9 cellular contexts compared by ENCODE assay signal in the genomic region with DNA sequence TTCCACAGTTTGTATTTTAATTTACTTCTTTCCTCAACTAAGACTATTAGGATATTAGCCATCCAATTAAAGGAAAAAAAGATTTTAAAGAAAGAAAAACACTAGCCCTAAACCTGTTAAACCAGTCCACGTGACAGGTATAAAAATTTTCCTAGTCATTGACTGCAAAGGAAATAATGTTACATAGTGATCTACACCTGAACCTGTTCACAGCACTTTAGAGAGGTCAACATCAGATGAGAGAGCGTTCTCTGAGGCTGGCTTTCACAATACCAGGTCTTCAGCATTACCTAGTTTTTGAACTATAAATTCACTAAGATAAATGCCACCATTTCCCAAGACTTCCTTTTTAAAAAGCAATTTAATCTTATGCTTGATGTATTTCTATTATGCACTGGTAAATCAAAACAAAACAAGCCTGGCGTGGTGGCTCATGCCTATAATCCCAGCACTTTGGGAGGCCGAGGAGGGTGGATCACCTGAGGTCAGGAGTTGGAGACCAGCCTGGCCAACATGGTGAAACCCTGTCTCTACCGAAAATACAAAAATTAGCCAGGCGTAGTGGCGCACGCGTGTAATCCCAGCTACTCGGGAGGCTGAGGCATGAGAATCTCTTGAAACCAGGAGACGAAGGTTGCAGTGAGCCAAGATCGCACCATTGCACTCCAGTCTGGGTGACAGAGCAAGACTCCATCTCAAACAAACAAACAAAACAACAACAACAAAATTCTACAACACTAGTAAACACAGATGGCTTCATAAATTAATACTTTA. TPM values are rescaled to one million over a fixed set of nuclear protein-coding genes. Genes with fewer than 3 reads are reported as not detected.
DNase-seq lines count a peak whose midpoint lies in the region; ATAC-seq, FAIRE-seq and TF ChIP-seq lines count a peak whose summit lies in the region.
"Not testable (repeated sequence)": the region's sequence is repeated elsewhere in the genome, so short reads cannot be mapped to it uniquely, and the experiment has no call there.
"Had no signal": no experiment of that assay in that cellular context is flagged by ENCODE, and none has a peak within 500 bp of the region (broad histone marks: within the 10 kb centered on the region; RNA-seq: fewer than 3 reads in every experiment).

No MANE protein-coding gene starts in this region.

- TF ChIP-seq POLR2A in endothelial cell of umbilical vein (IDR thresholded peaks at IDR 0.05; ENCODE audit: low read depth, low read length); HepG2 (IDR thresholded peaks at IDR 0.05; ENCODE audit: insufficient read depth in 1 of 2, low read depth in 2 of 2, low read length in 2 of 2): not testable (repeated sequence)

- H3K9me3 ChIP-seq in DND-41 (ENCODE audit: insufficient read depth, low read length, severe bottlenecking); Karpas-422 (ENCODE audit: low read length); SU-DHL-6 (ENCODE audit: insufficient read depth, low read length); endothelial cell of umbilical vein (replicated peaks; ENCODE audit: control insufficient read depth, insufficient read depth, low read length); HepG2 (ENCODE audit: low read length); trophoblast cell (ENCODE audit: insufficient read depth, low read depth, low read length): not testable (repeated sequence)

- H3K27me3 Mint-ChIP-seq in activated naive CD4-positive, alpha-beta T cell treated with anti-CD3 and anti-CD28 coated beads, Interleukin-2, amount 10 ng/mL, durations not matched to agents 7 days and 5 days: not testable (repeated sequence)

- H2BK5ac ChIP-seq in trophoblast cell (ENCODE audit: low read depth, low read length, poor library complexity): not testable (repeated sequence)

- not testable (repeated sequence) for H3K27me3 ChIP-seq in DND-41 (ENCODE audit: insufficient read depth, low read length, poor library complexity); Karpas-422 (ENCODE audit: low read length); SU-DHL-6 (ENCODE audit: low read length); endothelial cell of umbilical vein (ENCODE audit: control insufficient read depth in 2 of 2, insufficient read depth in 2 of 2, low read length in 2 of 2); HepG2 (ENCODE audit: control insufficient read depth in 1 of 2, insufficient read depth in 2 of 2, low read length in 2 of 2); trophoblast cell (ENCODE audit: insufficient read depth, low read length)

- H3K36me3 Mint-ChIP-seq in activated naive CD4-positive, alpha-beta T cell treated with anti-CD3 and anti-CD28 coated beads, Interleukin-2, amount 10 ng/mL, durations not matched to agents 7 days and 5 days: not testable (repeated sequence)

- dilution Hi-C loops in endothelial cell of umbilical vein (cut with MboI; ENCODE audit: extremely low pct_ligation_motif_present, low sequenced_read_pairs): not testable (repeated sequence)

- H2BK120ac ChIP-seq in trophoblast cell (ENCODE audit: insufficient read depth, low read length, poor library complexity): not testable (repeated sequence)

- not testable (repeated sequence) for FAIRE-seq in endothelial cell of umbilical vein (lab: Jason Lieb, UNC); HepG2 (lab: Jason Lieb, UNC)

- not testable (repeated sequence) for ATAC-seq in DND-41 (ENCODE audit: insufficient read depth, low read depth); HepG2

- POLR2A ChIA-PET in endothelial cell of umbilical vein (lab: Charles Lee); HepG2 (lab: Yijun Ruan, JAX): not testable (repeated sequence)

- H4K20me1 ChIP-seq in DND-41 (ENCODE audit: insufficient read depth, low read length); Karpas-422 (ENCODE audit: insufficient read depth, low read depth, low read length); SU-DHL-6 (ENCODE audit: low read depth, low read length); endothelial cell of umbilical vein (replicated peaks; ENCODE audit: control insufficient read depth, extremely low read depth, insufficient read depth, low read length); HepG2 (ENCODE audit: insufficient read depth, low read length): not testable (repeated sequence)

- H3K4ac ChIP-seq in trophoblast cell (ENCODE audit: low read depth, low read length): peak overlapping the region; percentile 58

- H3K4me1 ChIP-seq in DND-41 (ENCODE audit: insufficient read depth, low read length) (peaks cover 26% of the 10 kb centered on the region), Karpas-422 (ENCODE audit: low read length) (peaks cover 24% of the 10 kb centered on the region), endothelial cell of umbilical vein (ENCODE audit: control insufficient read depth, extremely low read depth, insufficient read depth, low read length) (peaks cover 21% of the 10 kb centered on the region), HepG2 (ENCODE audit: insufficient read depth, low read length) (peaks cover 63% of the 10 kb centered on the region), trophoblast cell (ENCODE audit: control insufficient read depth in 1 of 2, insufficient read depth in 2 of 2, low read length in 2 of 2) (peaks cover 5 to 11% of the 10 kb centered on the region in 2 experiments)

- CTCF ChIA-PET in activated naive CD4-positive, alpha-beta T cell treated with anti-CD3 and anti-CD28 coated beads, Interleukin-2, amount 10 ng/mL, durations not matched to agents 7 days and 5 days (lab: Charles Lee); HepG2 (lab: Yijun Ruan, JAX; ENCODE audit: low intra/inter-chr PET ratio, low total read pairs): not testable (repeated sequence)
- CTCF ChIA-PET in endothelial cell of umbilical vein (lab: Charles Lee): interaction anchor here (1.0 kb wide), 1 partner anchor 16 kb away, joined by 3 read pairs; no protein-coding TSS in a partner anchor

- not testable (repeated sequence) for H2AFZ ChIP-seq in DND-41 (ENCODE audit: low read depth, low read length); Karpas-422 (ENCODE audit: low read length); SU-DHL-6 (ENCODE audit: low read depth, low read length, severe bottlenecking); endothelial cell of umbilical vein (ENCODE audit: low read depth, low read length); HepG2 (ENCODE audit: low read length); trophoblast cell (ENCODE audit: insufficient read depth, low read length, poor library complexity)

- H3K36me3 ChIP-seq in DND-41 (ENCODE audit: insufficient read depth, low read length); SU-DHL-6 (ENCODE audit: low read length); endothelial cell of umbilical vein (ENCODE audit: control insufficient read depth in 2 of 2, extremely low read depth in 1 of 2, insufficient read depth in 2 of 2, low read length in 2 of 2); HepG2 (replicated peaks in 1 of 2; ENCODE audit: control insufficient read depth in 1 of 2, insufficient read depth in 2 of 2, low read length in 2 of 2); trophoblast cell (ENCODE audit: control insufficient read depth in 1 of 2, insufficient read depth in 2 of 2, low read length in 2 of 2): not testable (repeated sequence)
- peaks cover 21% of the 10 kb centered on the region for H3K36me3 ChIP-seq in Karpas-422 (ENCODE audit: insufficient read depth, low read length)

- not testable (repeated sequence) for TF ChIP-seq RAD21 in HepG2 (CRISPR knock-in tag; IDR thresholded peaks at IDR 0.05)

- H3K9me1 ChIP-seq in endothelial cell of umbilical vein (replicated peaks; ENCODE audit: control insufficient read depth, extremely low read depth, insufficient read depth, low read length): not testable (repeated sequence)

- not testable (repeated sequence) for H3K14ac ChIP-seq in trophoblast cell (ENCODE audit: low read length)

- peaks cover 17% of the 10 kb centered on the region for H3K79me1 ChIP-seq in trophoblast cell (ENCODE audit: low read length)

- H3K23ac ChIP-seq in trophoblast cell (ENCODE audit: low read length): not testable (repeated sequence)

- H4K12ac ChIP-seq in trophoblast cell (ENCODE audit: low read depth, low read length): not testable (repeated sequence)

- H2BK12ac ChIP-seq in trophoblast cell (ENCODE audit: low read length): not testable (repeated sequence)

- not testable (repeated sequence) for BruUV-seq in endothelial cell of umbilical vein (replicated peaks; lab: Mats Ljungman, UMichigan); HepG2 (replicated peaks; lab: Mats Ljungman, UMichigan)

- H3K79me2 ChIP-seq in DND-41 (ENCODE audit: insufficient read depth, low read length) (peaks cover 67% of the 10 kb centered on the region), Karpas-422 (ENCODE audit: low read length) (peaks cover 67% of the 10 kb centered on the region), SU-DHL-6 (ENCODE audit: insufficient read depth, low read length) (peaks cover 68% of the 10 kb centered on the region), endothelial cell of umbilical vein (ENCODE audit: control insufficient read depth, insufficient read depth, low read length) (peaks cover 68% of the 10 kb centered on the region), HepG2 (ENCODE audit: insufficient read depth, low read length) (peaks cover 64% of the 10 kb centered on the region), trophoblast cell (ENCODE audit: control insufficient read depth, insufficient read depth, low read length, poor library complexity) (peaks cover 21% of the 10 kb centered on the region)

- not testable (repeated sequence) for H3K18ac ChIP-seq in trophoblast cell (ENCODE audit: low read length)

- intact Hi-C loops in endothelial cell of umbilical vein (cut with micrococcal nuclease): loop anchor here (5.0 kb wide), 3 partner anchors 50 to 810 kb away; a partner anchor contains a TSS
- intact Hi-C loops in HepG2 (cut with micrococcal nuclease; ENCODE audit: unreplicated experiment): not testable (repeated sequence)

- TF ChIP-seq EP300 in HepG2 (IDR thresholded peaks at IDR 0.05; ENCODE audit: low read depth in 2 of 2, low read length in 2 of 2); HepG2 (CRISPR knock-in tag; IDR thresholded peaks at IDR 0.05; ENCODE audit: borderline replicate concordance): not testable (repeated sequence)

- H2AK5ac ChIP-seq in trophoblast cell (ENCODE audit: low read length): not testable (repeated sequence)

- H3K4me3 Mint-ChIP-seq in activated naive CD4-positive, alpha-beta T cell treated with anti-CD3 and anti-CD28 coated beads, Interleukin-2, amount 10 ng/mL, durations not matched to agents 7 days and 5 days: peak overlapping the region; percentile 83

- DNase-seq in DND-41; Karpas-422; activated naive CD4-positive, alpha-beta T cell treated with anti-CD3 and anti-CD28 coated beads, Interleukin-2, amount 10 ng/mL, durations not matched to agents 7 days and 5 days; endothelial cell of umbilical vein (ENCODE audit: low read depth, low spot score); HepG2 (ENCODE audit: low spot score): not testable (repeated sequence)
- DNase-seq in trophoblast cell: peak in 1 of 2 donors; percentile 34

- H4K91ac ChIP-seq in trophoblast cell (ENCODE audit: low read depth, low read length): not testable (repeated sequence)

- H3K27ac Mint-ChIP-seq in activated naive CD4-positive, alpha-beta T cell treated with anti-CD3 and anti-CD28 coated beads, Interleukin-2, amount 10 ng/mL, durations not matched to agents 7 days and 5 days: not testable (repeated sequence)

- not testable (repeated sequence) for H3K27ac ChIP-seq in DND-41 (ENCODE audit: low read length); Karpas-422 (ENCODE audit: low read length); SU-DHL-6 (ENCODE audit: low read depth, low read length); endothelial cell of umbilical vein (ENCODE audit: insufficient read depth, low read depth, low read length); HepG2 (ENCODE audit: extremely low read length, insufficient read depth, low read length); trophoblast cell (ENCODE audit: low read depth, low read length)

- not testable (repeated sequence) for H3K9me3 Mint-ChIP-seq in activated naive CD4-positive, alpha-beta T cell treated with anti-CD3 and anti-CD28 coated beads, Interleukin-2, amount 10 ng/mL, durations not matched to agents 7 days and 5 days

- H3K4me3 ChIP-seq in DND-41 (ENCODE audit: low read depth in 1 of 2, low read length in 2 of 2) (0 out of 4 replicates have a peak overlapping the region, but pooled peaks of 1 of the 2 experiments have one; percentile 96), Karpas-422 (ENCODE audit: low read length) (peak overlapping the region; percentile 78), SU-DHL-6 (ENCODE audit: insufficient read depth, low read length, poor library complexity, severe bottlenecking) (peak overlapping the region; percentile 85), endothelial cell of umbilical vein (replicated peaks in 1 of 3; ENCODE audit: insufficient read depth in 1 of 3, low read depth in 1 of 3, low read length in 3 of 3) (peak overlapping the region in 1 of 3 experiments; percentile 84), HepG2 (replicated peaks in 1 of 3; ENCODE audit: insufficient read depth in 1 of 3, low read depth in 2 of 3, low read length in 3 of 3) (peak overlapping the region; percentile 95 to 98 (median 97); a peak in 5 of 6 replicates)
- not testable (repeated sequence) for H3K4me3 ChIP-seq in trophoblast cell (ENCODE audit: low read depth, low read length)

- in situ Hi-C loops in HepG2 (cut with HindIII; ENCODE audit: extremely low pct_ligation_motif_present, low pct_unique_long_range_greater_than_20kb): not testable (repeated sequence)

- peaks cover 28% of the 10 kb centered on the region for H3K4me1 Mint-ChIP-seq in activated naive CD4-positive, alpha-beta T cell treated with anti-CD3 and anti-CD28 coated beads, Interleukin-2, amount 10 ng/mL, durations not matched to agents 7 days and 5 days

- H3K9me2 ChIP-seq in Karpas-422 (replicated peaks; ENCODE audit: insufficient read depth, low read length); SU-DHL-6 (replicated peaks; ENCODE audit: insufficient read depth, low read length): not testable (repeated sequence)

- not testable (repeated sequence) for H3F3A ChIP-seq in SU-DHL-6 (ENCODE audit: insufficient read depth)

- 70% methylated on average over 12 of the region's 12 CpGs for WGBS in HepG2 (ENCODE audit: low lambda C conversion rate)
- WGBS in trophoblast cell (ENCODE audit: extremely low coverage, insufficient coverage, insufficient read length): no CpG with 5 or more reads among the region's 12 CpGs

- peak overlapping the region; percentile 92; the same call in 1 of the 2 replicates for H3K9ac ChIP-seq in DND-41 (ENCODE audit: low read depth, low read length)
- peak overlapping the region; percentile 98 for H3K9ac ChIP-seq in Karpas-422 (ENCODE audit: low read length)
- H3K9ac ChIP-seq in SU-DHL-6 (ENCODE audit: low read length): peak overlapping the region; percentile 93
- not testable (repeated sequence) for H3K9ac ChIP-seq in endothelial cell of umbilical vein (replicated peaks; ENCODE audit: extremely low read depth, insufficient read depth, low read length); trophoblast cell (ENCODE audit: low read length)
- H3K9ac ChIP-seq in HepG2 (ENCODE audit: insufficient read depth, low read depth, low read length): peak overlapping the region; percentile 95

- TF ChIP-seq CTCF in DND-41 (IDR thresholded peaks at IDR 0.05; ENCODE audit: borderline replicate concordance, extremely low read depth, low read length, poor library complexity, severe bottlenecking); SU-DHL-6 (IDR thresholded peaks at IDR 0.05; ENCODE audit: insufficient read depth, low read length, poor library complexity, severe bottlenecking); endothelial cell of umbilical vein (IDR thresholded peaks at IDR 0.05; ENCODE audit: extremely low read depth in 1 of 2, insufficient read depth in 1 of 2, low read depth in 1 of 2, low read length in 2 of 2); HepG2 (CRISPR knock-in tag; IDR thresholded peaks at IDR 0.05): not testable (repeated sequence)

- H4K8ac ChIP-seq in trophoblast cell (ENCODE audit: low read depth, low read length): not testable (repeated sequence)

- peak overlapping the region; percentile 92 for H3K4me2 ChIP-seq in DND-41 (ENCODE audit: insufficient read depth, low read length)
- peak overlapping the region; percentile 88 for H3K4me2 ChIP-seq in Karpas-422 (ENCODE audit: low read depth, low read length, poor library complexity, severe bottlenecking)
- peak overlapping the region; percentile 80 for H3K4me2 ChIP-seq in SU-DHL-6 (ENCODE audit: low read depth, low read length, poor library complexity, severe bottlenecking)
- H3K4me2 ChIP-seq in endothelial cell of umbilical vein (ENCODE audit: insufficient read depth, low read length): peak overlapping the region; percentile 92
- peak overlapping the region; percentile 95 for H3K4me2 ChIP-seq in HepG2 (ENCODE audit: low read depth, low read length)
- H3K4me2 ChIP-seq in trophoblast cell (ENCODE audit: low read length): not testable (repeated sequence)

RNA-seq across cellular contexts. Expression of a gene that starts 18.8 kb away (rescaled TPM):
- total RNA-seq in Karpas-422 (2014; rRNA removed; shearing (Covaris generic); ENCODE audit: low replicate concordance): not detected in 2 replicates
- total RNA-seq in endothelial cell of umbilical vein (not detected in 2 replicates), HepG2 (2016; rRNA removed; fragmentation: Illumina TruSeq; extraction: Trizol) (not detected in 2 replicates)
- polyA plus RNA-seq in endothelial cell of umbilical vein (not detected in 2 replicates), HepG2 (2011; rRNA removed) (not detected in 2 replicates)
- polyA plus RNA-seq in endothelial cell of umbilical vein (2011; cell fraction: cytosol; rRNA removed): not detected in 2 replicates
- not detected in 2 replicates for polyA plus RNA-seq in endothelial cell of umbilical vein (2011; cell fraction: nucleus; rRNA removed)
- not detected in 2 replicates for polyA plus RNA-seq in endothelial cell of umbilical vein (2012)
- not detected in 2 replicates for polyA minus RNA-seq in endothelial cell of umbilical vein
- polyA minus RNA-seq in endothelial cell of umbilical vein (2011; cell fraction: cytosol; rRNA and poly(A)+ RNA removed): not detected
- polyA minus RNA-seq in endothelial cell of umbilical vein (2011; cell fraction: nucleus; rRNA and poly(A)+ RNA removed): not detected in 2 replicates
- total RNA-seq in HepG2 (2016; cell fraction: cytosol; rRNA removed; fragmentation: Illumina TruSeq; extraction: Trizol; ENCODE audit: low read depth): not detected in 2 replicates
- not detected in 2 replicates for total RNA-seq in HepG2 (2016; cell fraction: insoluble cytoplasmic fraction; rRNA removed; fragmentation: Illumina TruSeq; extraction: Trizol)
- not detected in 2 replicates for total RNA-seq in HepG2 (2016; cell fraction: membrane; rRNA removed; fragmentation: Illumina TruSeq; extraction: Trizol)
- total RNA-seq in HepG2 (2016; cell fraction: nucleus; rRNA removed; fragmentation: Illumina TruSeq; extraction: Trizol): not detected in 2 replicates
- polyA plus RNA-seq in HepG2 (2011; cell fraction: cytosol; rRNA removed): not detected in 2 replicates
- polyA plus RNA-seq in HepG2 (2011; cell fraction: nucleus; rRNA removed): not detected in 2 replicates
- 0.08 TPM in 1 of 2 replicates, not detected in the other for polyA plus RNA-seq in HepG2 (2012)
- not detected in 2 replicates for polyA plus RNA-seq in HepG2 (2016; cell fraction: cytosol; fragmentation: Illumina TruSeq; extraction: Trizol; ENCODE audit: low read depth)
- polyA plus RNA-seq in HepG2 (2016; cell fraction: insoluble cytoplasmic fraction; fragmentation: Illumina TruSeq; extraction: Trizol; ENCODE audit: low read depth): not detected in 2 replicates
- polyA plus RNA-seq in HepG2 (2016; cell fraction: membrane; fragmentation: Illumina TruSeq; extraction: Trizol; ENCODE audit: low read depth): not detected in 2 replicates
- polyA plus RNA-seq in HepG2 (2016; cell fraction: nucleus; fragmentation: Illumina TruSeq; extraction: Trizol; ENCODE audit: insufficient read depth, low read depth): not detected in 2 replicates
- polyA minus RNA-seq in HepG2 (2011; rRNA and poly(A)+ RNA removed; ENCODE audit: low replicate concordance): not detected in 2 replicates
- not detected in 2 replicates for polyA minus RNA-seq in HepG2 (2011; cell fraction: cytosol; rRNA and poly(A)+ RNA removed)
- not detected in 2 replicates for polyA minus RNA-seq in HepG2 (2011; cell fraction: nucleus; rRNA and poly(A)+ RNA removed)
- not detected in 2 replicates for polyA plus RNA-seq in trophoblast cell (2013)
- total RNA-seq: lung microvascular endothelial cell, transverse colon had no signal

RNA-seq across cellular contexts. Expression of a gene that starts 49.7 kb away (rescaled TPM):
- 59.4 and 84.2 TPM in 2 replicates for total RNA-seq in Karpas-422 (2014; rRNA removed; shearing (Covaris generic); ENCODE audit: low replicate concordance)
- total RNA-seq in endothelial cell of umbilical vein (116 and 124 TPM in 2 replicates), HepG2 (2016; rRNA removed; fragmentation: Illumina TruSeq; extraction: Trizol) (47.2 and 66.3 TPM in 2 replicates)
- polyA plus RNA-seq in endothelial cell of umbilical vein (55.3 and 56.8 TPM in 2 replicates), HepG2 (2011; rRNA removed) (39.2 and 41.7 TPM in 2 replicates)
- polyA plus RNA-seq in endothelial cell of umbilical vein (2011; cell fraction: cytosol; rRNA removed): 54.5 and 55.8 TPM in 2 replicates
- 108 and 114 TPM in 2 replicates for polyA plus RNA-seq in endothelial cell of umbilical vein (2011; cell fraction: nucleus; rRNA removed)
- polyA plus RNA-seq in endothelial cell of umbilical vein (2012): 52.4 and 55.1 TPM in 2 replicates
- polyA minus RNA-seq in endothelial cell of umbilical vein: 343 and 426 TPM in 2 replicates
- polyA minus RNA-seq in endothelial cell of umbilical vein (2011; cell fraction: cytosol; rRNA and poly(A)+ RNA removed): 136 TPM
- 301 and 431 TPM in 2 replicates for polyA minus RNA-seq in endothelial cell of umbilical vein (2011; cell fraction: nucleus; rRNA and poly(A)+ RNA removed)
- total RNA-seq in HepG2 (2016; cell fraction: cytosol; rRNA removed; fragmentation: Illumina TruSeq; extraction: Trizol; ENCODE audit: low read depth): 22.2 and 23.4 TPM in 2 replicates
- 47.1 and 54.7 TPM in 2 replicates for total RNA-seq in HepG2 (2016; cell fraction: insoluble cytoplasmic fraction; rRNA removed; fragmentation: Illumina TruSeq; extraction: Trizol)
- total RNA-seq in HepG2 (2016; cell fraction: membrane; rRNA removed; fragmentation: Illumina TruSeq; extraction: Trizol): 23.7 and 24.5 TPM in 2 replicates
- total RNA-seq in HepG2 (2016; cell fraction: nucleus; rRNA removed; fragmentation: Illumina TruSeq; extraction: Trizol): 104 and 116 TPM in 2 replicates
- polyA plus RNA-seq in HepG2 (2011; cell fraction: cytosol; rRNA removed): 21.4 and 33.5 TPM in 2 replicates
- 41.1 and 52.5 TPM in 2 replicates for polyA plus RNA-seq in HepG2 (2011; cell fraction: nucleus; rRNA removed)
- polyA plus RNA-seq in HepG2 (2012): 33.4 and 43.9 TPM in 2 replicates
- polyA plus RNA-seq in HepG2 (2016; cell fraction: cytosol; fragmentation: Illumina TruSeq; extraction: Trizol; ENCODE audit: low read depth): 16.6 and 18.4 TPM in 2 replicates
- polyA plus RNA-seq in HepG2 (2016; cell fraction: insoluble cytoplasmic fraction; fragmentation: Illumina TruSeq; extraction: Trizol; ENCODE audit: low read depth): 45.2 and 51.9 TPM in 2 replicates
- 16.1 and 16.7 TPM in 2 replicates for polyA plus RNA-seq in HepG2 (2016; cell fraction: membrane; fragmentation: Illumina TruSeq; extraction: Trizol; ENCODE audit: low read depth)
- polyA plus RNA-seq in HepG2 (2016; cell fraction: nucleus; fragmentation: Illumina TruSeq; extraction: Trizol; ENCODE audit: insufficient read depth, low read depth): 95.1 and 97.4 TPM in 2 replicates
- polyA minus RNA-seq in HepG2 (2011; rRNA and poly(A)+ RNA removed; ENCODE audit: low replicate concordance): 221 and 344 TPM in 2 replicates
- 81.0 and 94.9 TPM in 2 replicates for polyA minus RNA-seq in HepG2 (2011; cell fraction: cytosol; rRNA and poly(A)+ RNA removed)
- 194 and 291 TPM in 2 replicates for polyA minus RNA-seq in HepG2 (2011; cell fraction: nucleus; rRNA and poly(A)+ RNA removed)
- 38.4 and 39.4 TPM in 2 replicates for polyA plus RNA-seq in trophoblast cell (2013)

RNA-seq across cellular contexts. Expression of a gene that starts 49.7 kb away (rescaled TPM):
- 28.1 and 29.0 TPM in 2 replicates for total RNA-seq in Karpas-422 (2014; rRNA removed; shearing (Covaris generic); ENCODE audit: low replicate concordance)
- total RNA-seq in endothelial cell of umbilical vein: 20.5 and 22.4 TPM in 2 replicates
- polyA plus RNA-seq in endothelial cell of umbilical vein: 9.9 and 11.1 TPM in 2 replicates
- polyA plus RNA-seq in endothelial cell of umbilical vein (2011; cell fraction: cytosol; rRNA removed): 10.1 and 12.5 TPM in 2 replicates
- polyA plus RNA-seq in endothelial cell of umbilical vein (2011; cell fraction: nucleus; rRNA removed): 38.9 and 40.2 TPM in 2 replicates
- polyA plus RNA-seq in endothelial cell of umbilical vein (2012): 16.8 and 17.9 TPM in 2 replicates
- 36.2 TPM in 2 replicates for polyA minus RNA-seq in endothelial cell of umbilical vein
- polyA minus RNA-seq in endothelial cell of umbilical vein (2011; cell fraction: cytosol; rRNA and poly(A)+ RNA removed): 18.1 TPM
- 27.5 and 35.4 TPM in 2 replicates for polyA minus RNA-seq in endothelial cell of umbilical vein (2011; cell fraction: nucleus; rRNA and poly(A)+ RNA removed)
- 13.0 and 14.0 TPM in 2 replicates for total RNA-seq in HepG2 (2016; rRNA removed; fragmentation: Illumina TruSeq; extraction: Trizol)
- total RNA-seq in HepG2 (2016; cell fraction: cytosol; rRNA removed; fragmentation: Illumina TruSeq; extraction: Trizol; ENCODE audit: low read depth): 16.2 and 17.6 TPM in 2 replicates
- 12.8 and 14.6 TPM in 2 replicates for total RNA-seq in HepG2 (2016; cell fraction: insoluble cytoplasmic fraction; rRNA removed; fragmentation: Illumina TruSeq; extraction: Trizol)
- total RNA-seq in HepG2 (2016; cell fraction: membrane; rRNA removed; fragmentation: Illumina TruSeq; extraction: Trizol): 9.2 and 10.7 TPM in 2 replicates
- 14.0 and 16.9 TPM in 2 replicates for total RNA-seq in HepG2 (2016; cell fraction: nucleus; rRNA removed; fragmentation: Illumina TruSeq; extraction: Trizol)
- 5.8 and 8.0 TPM in 2 replicates for polyA plus RNA-seq in HepG2 (2011; rRNA removed)
- 3.8 and 4.1 TPM in 2 replicates for polyA plus RNA-seq in HepG2 (2011; cell fraction: cytosol; rRNA removed)
- polyA plus RNA-seq in HepG2 (2011; cell fraction: nucleus; rRNA removed): 16.7 and 17.1 TPM in 2 replicates
- 6.0 and 10.9 TPM in 2 replicates for polyA plus RNA-seq in HepG2 (2012)
- polyA plus RNA-seq in HepG2 (2016; cell fraction: cytosol; fragmentation: Illumina TruSeq; extraction: Trizol; ENCODE audit: low read depth): 1.7 and 2.1 TPM in 2 replicates
- 10.1 and 10.8 TPM in 2 replicates for polyA plus RNA-seq in HepG2 (2016; cell fraction: insoluble cytoplasmic fraction; fragmentation: Illumina TruSeq; extraction: Trizol; ENCODE audit: low read depth)
- polyA plus RNA-seq in HepG2 (2016; cell fraction: membrane; fragmentation: Illumina TruSeq; extraction: Trizol; ENCODE audit: low read depth): 3.2 and 3.3 TPM in 2 replicates
- polyA plus RNA-seq in HepG2 (2016; cell fraction: nucleus; fragmentation: Illumina TruSeq; extraction: Trizol; ENCODE audit: insufficient read depth, low read depth): 22.7 and 24.8 TPM in 2 replicates
- 12.8 and 44.5 TPM in 2 replicates for polyA minus RNA-seq in HepG2 (2011; rRNA and poly(A)+ RNA removed; ENCODE audit: low replicate concordance)
- 3.3 and 5.7 TPM in 2 replicates for polyA minus RNA-seq in HepG2 (2011; cell fraction: cytosol; rRNA and poly(A)+ RNA removed)
- 35.1 and 38.5 TPM in 2 replicates for polyA minus RNA-seq in HepG2 (2011; cell fraction: nucleus; rRNA and poly(A)+ RNA removed)
- polyA plus RNA-seq in trophoblast cell (2013): 14.1 and 14.8 TPM in 2 replicates
